Comparison of ENCODE assay signal across 29 cellular contexts in the genomic region with DNA sequence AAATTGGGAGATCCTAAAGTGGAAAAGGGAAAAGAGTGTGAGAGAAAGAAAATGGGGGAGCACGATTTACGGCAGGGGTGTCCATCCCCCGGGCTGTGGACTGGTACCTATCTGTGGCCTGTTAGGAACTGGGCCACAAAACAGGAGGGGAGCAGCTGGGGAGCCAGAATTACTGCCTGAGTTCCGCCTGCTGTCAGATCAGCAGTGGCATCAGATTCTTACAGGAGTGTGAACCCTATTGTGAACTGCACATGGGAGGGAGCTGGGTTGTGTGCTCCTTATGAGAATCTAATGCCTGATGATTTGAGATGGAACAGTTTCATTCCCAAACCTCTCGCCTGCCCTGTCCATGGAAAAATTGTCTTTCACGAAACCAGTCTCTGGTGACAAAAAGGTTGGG.
"Had no signal": no experiment of that assay in that cellular context is flagged by ENCODE, and none has a peak within 500 bp of the region (broad histone marks: within the 10 kb centered on the region; RNA-seq: fewer than 3 reads in every experiment).

No MANE protein-coding gene starts in this region.

- H3K4me3 ChIP-seq: ovary, prostate gland, smooth muscle cell, stomach, thyroid gland, upper lobe of left lung, vagina had no signal

- H3K36me3 ChIP-seq: ovary, prostate gland, stomach, thyroid gland, upper lobe of left lung, vagina had no signal

- FAIRE-seq: kidney had no signal

- H3K4me1 Mint-ChIP-seq: activated CD4-positive, alpha-beta T cell treated with anti-CD3 and anti-CD28 coated beads for 36 hours; activated CD8-positive, alpha-beta memory T cell treated with anti-CD3 and anti-CD28 coated beads, Interleukin-2, amount 10 ng/mL, durations not matched to agents 7 days and 5 days; immature natural killer cell; naive thymus-derived CD4-positive, alpha-beta T cell; stimulated activated memory B cell treated with anti-CD40 and anti-IgM and Interleukin-4, amounts not matched to agents 10 μg/mL and 1 μg/mL and 100 μg/mL, for 72 hours had no signal

- H3K9me3 Mint-ChIP-seq: activated T-cell treated with anti-CD3 and anti-CD28 coated beads, Interleukin-2, amount 50 U/mL, for 72 hours; effector memory CD8-positive, alpha-beta T cell; stimulated activated memory B cell treated with anti-CD40 and anti-IgM and Interleukin-4, amounts not matched to agents 10 μg/mL and 1 μg/mL and 100 μg/mL, for 72 hours had no signal

- H3K4me2 ChIP-seq: smooth muscle cell had no signal

- H3K9me3 ChIP-seq: ovary, prostate gland, stomach, thyroid gland, upper lobe of left lung, vagina had no signal

- H3K27me3 ChIP-seq: ovary, stomach, thyroid gland, upper lobe of left lung, vagina had no signal

- H3K4me1 ChIP-seq: prostate gland had no signal

- H3K27ac ChIP-seq: ovary, prostate gland, stomach, thyroid gland, upper lobe of left lung, vagina had no signal

- H3K27ac Mint-ChIP-seq: activated CD4-positive, alpha-beta T cell treated with anti-CD3 and anti-CD28 coated beads for 36 hours; activated CD8-positive, alpha-beta memory T cell treated with anti-CD3 and anti-CD28 coated beads, Interleukin-2, amount 10 ng/mL, durations not matched to agents 7 days and 5 days; activated CD8-positive, alpha-beta T cell treated with anti-CD3 and anti-CD28 coated beads, Interleukin-2, amount 10 ng/mL, durations not matched to agents 7 days and 5 days; activated naive CD8-positive, alpha-beta T cell; activated T-cell treated with anti-CD3 and anti-CD28 coated beads, Interleukin-2, amount 50 U/mL, for 72 hours; effector memory CD8-positive, alpha-beta T cell; immature natural killer cell; naive thymus-derived CD4-positive, alpha-beta T cell; stimulated activated memory B cell treated with anti-CD40 and anti-IgM and Interleukin-4, amounts not matched to agents 10 μg/mL and 1 μg/mL and 100 μg/mL, for 72 hours had no signal

- H3K36me3 Mint-ChIP-seq: activated CD8-positive, alpha-beta memory T cell treated with anti-CD3 and anti-CD28 coated beads, Interleukin-2, amount 10 ng/mL, durations not matched to agents 7 days and 5 days; activated naive CD8-positive, alpha-beta T cell; immature natural killer cell; naive thymus-derived CD4-positive, alpha-beta T cell; stimulated activated memory B cell treated with anti-CD40 and anti-IgM and Interleukin-4, amounts not matched to agents 10 μg/mL and 1 μg/mL and 100 μg/mL, for 72 hours had no signal

- DNase-seq: activated CD4-positive, alpha-beta T cell treated with anti-CD3 and anti-CD28 coated beads for 36 hours; activated CD4-positive, CD25-positive, alpha-beta regulatory T cell; activated CD8-positive, alpha-beta memory T cell treated with anti-CD3 and anti-CD28 coated beads, Interleukin-2, amount 10 ng/mL, durations not matched to agents 7 days and 5 days; activated CD8-positive, alpha-beta T cell treated with anti-CD3 and anti-CD28 coated beads, Interleukin-2, amount 10 ng/mL, durations not matched to agents 7 days and 5 days; activated naive CD4-positive, alpha-beta T cell treated with Interleukin-2 at 50 U/mL for 16 hours; activated T-cell treated with anti-CD3 and anti-CD28 coated beads, Interleukin-2, amount 50 U/mL, for 72 hours; anterior cingulate cortex; cortex of kidney; effector memory CD8-positive, alpha-beta T cell; head of caudate nucleus; hypothalamus; immature natural killer cell; kidney; left colon; midbrain; naive thymus-derived CD4-positive, alpha-beta T cell; ovary; stimulated activated CD4-positive, alpha-beta T cell treated with anti-CD3 and anti-CD28 coated beads, Interleukin-1b, Interleukin-23, amount 100 ng/mL, for 48 hours; stimulated activated CD4-positive, alpha-beta T cell treated with anti-CD3 and anti-CD28 coated beads, Interleukin-4, amount 100 ng/mL, for 4 hours; stimulated activated CD8-positive, alpha-beta memory T cell treated with anti-CD3 and anti-CD28 coated beads, Interleukin-4, amount 100 ng/mL, for 48 hours; stomach; T-helper 2 cell; thyroid gland; upper lobe of left lung had no signal

- H3K27me3 Mint-ChIP-seq: activated CD8-positive, alpha-beta memory T cell treated with anti-CD3 and anti-CD28 coated beads, Interleukin-2, amount 10 ng/mL, durations not matched to agents 7 days and 5 days; effector memory CD8-positive, alpha-beta T cell; stimulated activated memory B cell treated with anti-CD40 and anti-IgM and Interleukin-4, amounts not matched to agents 10 μg/mL and 1 μg/mL and 100 μg/mL, for 72 hours had no signal

- H3K4me3 Mint-ChIP-seq: activated CD4-positive, alpha-beta T cell treated with anti-CD3 and anti-CD28 coated beads for 36 hours; activated CD8-positive, alpha-beta memory T cell treated with anti-CD3 and anti-CD28 coated beads, Interleukin-2, amount 10 ng/mL, durations not matched to agents 7 days and 5 days; activated CD8-positive, alpha-beta T cell treated with anti-CD3 and anti-CD28 coated beads, Interleukin-2, amount 10 ng/mL, durations not matched to agents 7 days and 5 days; activated naive CD8-positive, alpha-beta T cell; activated T-cell treated with anti-CD3 and anti-CD28 coated beads, Interleukin-2, amount 50 U/mL, for 72 hours; effector memory CD8-positive, alpha-beta T cell; immature natural killer cell; naive thymus-derived CD4-positive, alpha-beta T cell; stimulated activated memory B cell treated with anti-CD40 and anti-IgM and Interleukin-4, amounts not matched to agents 10 μg/mL and 1 μg/mL and 100 μg/mL, for 72 hours had no signal
